In the genomic region with DNA sequence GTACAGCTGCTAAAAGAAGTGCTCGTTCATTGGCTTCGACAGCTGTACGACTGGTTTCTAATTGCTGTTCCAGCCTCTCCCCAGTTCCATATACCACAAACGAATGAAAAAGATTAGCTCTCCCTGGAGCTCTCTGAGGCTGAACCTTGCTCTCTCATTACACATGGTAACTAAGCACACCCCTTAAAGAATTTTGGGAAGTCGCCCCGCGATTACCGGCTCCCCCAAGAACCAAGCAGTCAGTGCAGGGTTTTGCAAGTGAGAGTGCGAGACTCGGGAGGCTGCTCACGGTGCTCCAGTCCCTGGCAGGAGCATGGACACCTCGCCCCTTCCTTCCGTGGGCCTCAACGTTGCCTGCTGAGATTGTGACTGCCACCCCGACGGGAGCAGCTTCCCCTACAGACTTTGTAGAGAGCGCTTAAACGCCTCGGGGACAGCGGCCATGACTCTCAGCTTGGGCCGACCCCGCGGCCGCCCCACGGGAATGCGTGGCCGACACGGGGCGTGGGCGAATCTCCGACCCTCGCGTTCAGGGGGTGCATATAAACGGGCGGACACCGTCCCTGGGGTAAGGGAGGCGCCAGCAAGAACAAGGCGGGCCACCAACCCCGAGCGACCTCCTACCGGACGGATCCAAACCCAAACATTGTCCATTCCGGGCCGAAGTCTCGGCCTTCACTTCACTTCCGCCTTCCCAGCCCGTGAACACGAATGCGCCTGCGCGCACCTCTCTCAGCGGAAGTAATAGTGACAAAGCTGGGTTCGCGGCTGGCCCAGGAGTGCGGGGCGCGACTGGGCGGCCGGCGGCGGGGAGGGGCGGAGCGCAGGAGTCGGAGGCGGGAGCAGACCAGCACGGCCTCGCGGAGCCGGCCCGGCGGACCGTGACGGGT, we compare ENCODE assay signal across 1 cellular context.
A peak's percentile ranks its signal among the peaks of the same experiment; 100 is the strongest.
TF ChIP-seq lines count a peak whose summit lies in the region.

A gene with protein sequence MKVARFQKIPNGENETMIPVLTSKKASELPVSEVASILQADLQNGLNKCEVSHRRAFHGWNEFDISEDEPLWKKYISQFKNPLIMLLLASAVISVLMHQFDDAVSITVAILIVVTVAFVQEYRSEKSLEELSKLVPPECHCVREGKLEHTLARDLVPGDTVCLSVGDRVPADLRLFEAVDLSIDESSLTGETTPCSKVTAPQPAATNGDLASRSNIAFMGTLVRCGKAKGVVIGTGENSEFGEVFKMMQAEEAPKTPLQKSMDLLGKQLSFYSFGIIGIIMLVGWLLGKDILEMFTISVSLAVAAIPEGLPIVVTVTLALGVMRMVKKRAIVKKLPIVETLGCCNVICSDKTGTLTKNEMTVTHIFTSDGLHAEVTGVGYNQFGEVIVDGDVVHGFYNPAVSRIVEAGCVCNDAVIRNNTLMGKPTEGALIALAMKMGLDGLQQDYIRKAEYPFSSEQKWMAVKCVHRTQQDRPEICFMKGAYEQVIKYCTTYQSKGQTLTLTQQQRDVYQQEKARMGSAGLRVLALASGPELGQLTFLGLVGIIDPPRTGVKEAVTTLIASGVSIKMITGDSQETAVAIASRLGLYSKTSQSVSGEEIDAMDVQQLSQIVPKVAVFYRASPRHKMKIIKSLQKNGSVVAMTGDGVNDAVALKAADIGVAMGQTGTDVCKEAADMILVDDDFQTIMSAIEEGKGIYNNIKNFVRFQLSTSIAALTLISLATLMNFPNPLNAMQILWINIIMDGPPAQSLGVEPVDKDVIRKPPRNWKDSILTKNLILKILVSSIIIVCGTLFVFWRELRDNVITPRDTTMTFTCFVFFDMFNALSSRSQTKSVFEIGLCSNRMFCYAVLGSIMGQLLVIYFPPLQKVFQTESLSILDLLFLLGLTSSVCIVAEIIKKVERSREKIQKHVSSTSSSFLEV (plus strand): TSS at position 845 of the 890 bp plus-strand sequence. CDS start 686 bp downstream, outside the sequence.

TF ChIP-seq in K562, 482 proteins besides CTCF, POLR2A, EP300 and RAD21 (continued from another document and continues in another):
- TF ChIP-seq ETV1 (tag; conservative IDR thresholded peaks at IDR 0.05; ENCODE audit: low read depth) (peak; percentile 71), ELF1 (tag; IDR thresholded peaks at IDR 0.05) (peak; percentile 91), ZNF212 (CRISPR knock-in tag; IDR thresholded peaks at IDR 0.05) (no peak), ZNF830 (CRISPR knock-in tag; IDR thresholded peaks at IDR 0.05) (no peak), KLF16 (IDR thresholded peaks at IDR 0.05) (no peak), SIRT6 (IDR thresholded peaks at IDR 0.05; ENCODE audit: low read depth, low read length) (no peak), FOXA1 (IDR thresholded peaks at IDR 0.05; ENCODE audit: borderline replicate concordance) (no peak), RBFOX2 (IDR thresholded peaks at IDR 0.05; ENCODE audit: low read depth, low read length) (peak; percentile 94), ZNF316 (IDR thresholded peaks at IDR 0.05) (no peak), KAT2B (IDR thresholded peaks at IDR 0.05; ENCODE audit: low read depth, low read length) (no peak), MEIS2 (IDR thresholded peaks at IDR 0.05; ENCODE audit: partially characterized antibody) (peak; percentile 26), HDGF (IDR thresholded peaks at IDR 0.05) (no peak), TRIM24 (IDR thresholded peaks at IDR 0.05) (no peak), MEF2D (tag; conservative IDR thresholded peaks at IDR 0.05; ENCODE audit: low read depth) (no peak)
- TF ChIP-seq, protein P1, sequence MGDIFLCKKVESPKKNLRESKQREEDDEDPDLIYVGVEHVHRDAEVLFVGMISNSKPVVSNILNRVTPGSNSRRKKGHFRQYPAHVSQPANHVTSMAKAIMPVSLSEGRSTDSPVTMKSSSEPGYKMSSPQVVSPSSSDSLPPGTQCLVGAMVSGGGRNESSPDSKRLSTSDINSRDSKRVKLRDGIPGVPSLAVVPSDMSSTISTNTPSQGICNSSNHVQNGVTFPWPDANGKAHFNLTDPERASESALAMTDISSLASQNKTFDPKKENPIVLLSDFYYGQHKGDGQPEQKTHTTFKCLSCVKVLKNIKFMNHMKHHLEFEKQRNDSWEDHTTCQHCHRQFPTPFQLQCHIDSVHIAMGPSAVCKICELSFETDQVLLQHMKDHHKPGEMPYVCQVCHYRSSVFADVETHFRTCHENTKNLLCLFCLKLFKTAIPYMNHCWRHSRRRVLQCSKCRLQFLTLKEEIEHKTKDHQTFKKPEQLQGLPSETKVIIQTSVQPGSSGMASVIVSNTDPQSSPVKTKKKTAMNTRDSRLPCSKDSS (IDR thresholded peaks at IDR 0.05; ENCODE audit: low read depth, partially characterized antibody) = no peak
- TF ChIP-seq, protein P2, sequence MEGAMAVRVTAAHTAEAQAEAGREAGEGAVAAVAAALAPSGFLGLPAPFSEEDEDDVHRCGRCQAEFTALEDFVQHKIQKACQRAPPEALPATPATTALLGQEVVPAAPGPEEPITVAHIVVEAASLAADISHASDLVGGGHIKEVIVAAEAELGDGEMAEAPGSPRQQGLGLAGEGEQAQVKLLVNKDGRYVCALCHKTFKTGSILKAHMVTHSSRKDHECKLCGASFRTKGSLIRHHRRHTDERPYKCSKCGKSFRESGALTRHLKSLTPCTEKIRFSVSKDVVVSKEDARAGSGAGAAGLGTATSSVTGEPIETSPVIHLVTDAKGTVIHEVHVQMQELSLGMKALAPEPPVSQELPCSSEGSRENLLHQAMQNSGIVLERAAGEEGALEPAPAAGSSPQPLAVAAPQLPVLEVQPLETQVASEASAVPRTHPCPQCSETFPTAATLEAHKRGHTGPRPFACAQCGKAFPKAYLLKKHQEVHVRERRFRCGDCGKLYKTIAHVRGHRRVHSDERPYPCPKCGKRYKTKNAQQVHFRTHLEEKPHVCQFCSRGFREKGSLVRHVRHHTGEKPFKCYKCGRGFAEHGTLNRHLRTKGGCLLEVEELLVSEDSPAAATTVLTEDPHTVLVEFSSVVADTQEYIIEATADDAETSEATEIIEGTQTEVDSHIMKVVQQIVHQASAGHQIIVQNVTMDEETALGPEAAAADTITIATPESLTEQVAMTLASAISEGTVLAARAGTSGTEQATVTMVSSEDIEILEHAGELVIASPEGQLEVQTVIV (CRISPR knock-in tag; IDR thresholded peaks at IDR 0.05; ENCODE audit: borderline replicate concordance) = no peak
- TF ChIP-seq, protein P3, sequence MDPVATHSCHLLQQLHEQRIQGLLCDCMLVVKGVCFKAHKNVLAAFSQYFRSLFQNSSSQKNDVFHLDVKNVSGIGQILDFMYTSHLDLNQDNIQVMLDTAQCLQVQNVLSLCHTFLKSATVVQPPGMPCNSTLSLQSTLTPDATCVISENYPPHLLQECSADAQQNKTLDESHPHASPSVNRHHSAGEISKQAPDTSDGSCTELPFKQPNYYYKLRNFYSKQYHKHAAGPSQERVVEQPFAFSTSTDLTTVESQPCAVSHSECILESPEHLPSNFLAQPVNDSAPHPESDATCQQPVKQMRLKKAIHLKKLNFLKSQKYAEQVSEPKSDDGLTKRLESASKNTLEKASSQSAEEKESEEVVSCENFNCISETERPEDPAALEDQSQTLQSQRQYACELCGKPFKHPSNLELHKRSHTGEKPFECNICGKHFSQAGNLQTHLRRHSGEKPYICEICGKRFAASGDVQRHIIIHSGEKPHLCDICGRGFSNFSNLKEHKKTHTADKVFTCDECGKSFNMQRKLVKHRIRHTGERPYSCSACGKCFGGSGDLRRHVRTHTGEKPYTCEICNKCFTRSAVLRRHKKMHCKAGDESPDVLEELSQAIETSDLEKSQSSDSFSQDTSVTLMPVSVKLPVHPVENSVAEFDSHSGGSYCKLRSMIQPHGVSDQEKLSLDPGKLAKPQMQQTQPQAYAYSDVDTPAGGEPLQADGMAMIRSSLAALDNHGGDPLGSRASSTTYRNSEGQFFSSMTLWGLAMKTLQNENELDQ (CRISPR knock-in tag; IDR thresholded peaks at IDR 0.05; ENCODE audit: borderline replicate concordance) = 0 out of 2 replicates have a peak, but pooled peaks have one; percentile 29
- TF ChIP-seq, protein P4, sequence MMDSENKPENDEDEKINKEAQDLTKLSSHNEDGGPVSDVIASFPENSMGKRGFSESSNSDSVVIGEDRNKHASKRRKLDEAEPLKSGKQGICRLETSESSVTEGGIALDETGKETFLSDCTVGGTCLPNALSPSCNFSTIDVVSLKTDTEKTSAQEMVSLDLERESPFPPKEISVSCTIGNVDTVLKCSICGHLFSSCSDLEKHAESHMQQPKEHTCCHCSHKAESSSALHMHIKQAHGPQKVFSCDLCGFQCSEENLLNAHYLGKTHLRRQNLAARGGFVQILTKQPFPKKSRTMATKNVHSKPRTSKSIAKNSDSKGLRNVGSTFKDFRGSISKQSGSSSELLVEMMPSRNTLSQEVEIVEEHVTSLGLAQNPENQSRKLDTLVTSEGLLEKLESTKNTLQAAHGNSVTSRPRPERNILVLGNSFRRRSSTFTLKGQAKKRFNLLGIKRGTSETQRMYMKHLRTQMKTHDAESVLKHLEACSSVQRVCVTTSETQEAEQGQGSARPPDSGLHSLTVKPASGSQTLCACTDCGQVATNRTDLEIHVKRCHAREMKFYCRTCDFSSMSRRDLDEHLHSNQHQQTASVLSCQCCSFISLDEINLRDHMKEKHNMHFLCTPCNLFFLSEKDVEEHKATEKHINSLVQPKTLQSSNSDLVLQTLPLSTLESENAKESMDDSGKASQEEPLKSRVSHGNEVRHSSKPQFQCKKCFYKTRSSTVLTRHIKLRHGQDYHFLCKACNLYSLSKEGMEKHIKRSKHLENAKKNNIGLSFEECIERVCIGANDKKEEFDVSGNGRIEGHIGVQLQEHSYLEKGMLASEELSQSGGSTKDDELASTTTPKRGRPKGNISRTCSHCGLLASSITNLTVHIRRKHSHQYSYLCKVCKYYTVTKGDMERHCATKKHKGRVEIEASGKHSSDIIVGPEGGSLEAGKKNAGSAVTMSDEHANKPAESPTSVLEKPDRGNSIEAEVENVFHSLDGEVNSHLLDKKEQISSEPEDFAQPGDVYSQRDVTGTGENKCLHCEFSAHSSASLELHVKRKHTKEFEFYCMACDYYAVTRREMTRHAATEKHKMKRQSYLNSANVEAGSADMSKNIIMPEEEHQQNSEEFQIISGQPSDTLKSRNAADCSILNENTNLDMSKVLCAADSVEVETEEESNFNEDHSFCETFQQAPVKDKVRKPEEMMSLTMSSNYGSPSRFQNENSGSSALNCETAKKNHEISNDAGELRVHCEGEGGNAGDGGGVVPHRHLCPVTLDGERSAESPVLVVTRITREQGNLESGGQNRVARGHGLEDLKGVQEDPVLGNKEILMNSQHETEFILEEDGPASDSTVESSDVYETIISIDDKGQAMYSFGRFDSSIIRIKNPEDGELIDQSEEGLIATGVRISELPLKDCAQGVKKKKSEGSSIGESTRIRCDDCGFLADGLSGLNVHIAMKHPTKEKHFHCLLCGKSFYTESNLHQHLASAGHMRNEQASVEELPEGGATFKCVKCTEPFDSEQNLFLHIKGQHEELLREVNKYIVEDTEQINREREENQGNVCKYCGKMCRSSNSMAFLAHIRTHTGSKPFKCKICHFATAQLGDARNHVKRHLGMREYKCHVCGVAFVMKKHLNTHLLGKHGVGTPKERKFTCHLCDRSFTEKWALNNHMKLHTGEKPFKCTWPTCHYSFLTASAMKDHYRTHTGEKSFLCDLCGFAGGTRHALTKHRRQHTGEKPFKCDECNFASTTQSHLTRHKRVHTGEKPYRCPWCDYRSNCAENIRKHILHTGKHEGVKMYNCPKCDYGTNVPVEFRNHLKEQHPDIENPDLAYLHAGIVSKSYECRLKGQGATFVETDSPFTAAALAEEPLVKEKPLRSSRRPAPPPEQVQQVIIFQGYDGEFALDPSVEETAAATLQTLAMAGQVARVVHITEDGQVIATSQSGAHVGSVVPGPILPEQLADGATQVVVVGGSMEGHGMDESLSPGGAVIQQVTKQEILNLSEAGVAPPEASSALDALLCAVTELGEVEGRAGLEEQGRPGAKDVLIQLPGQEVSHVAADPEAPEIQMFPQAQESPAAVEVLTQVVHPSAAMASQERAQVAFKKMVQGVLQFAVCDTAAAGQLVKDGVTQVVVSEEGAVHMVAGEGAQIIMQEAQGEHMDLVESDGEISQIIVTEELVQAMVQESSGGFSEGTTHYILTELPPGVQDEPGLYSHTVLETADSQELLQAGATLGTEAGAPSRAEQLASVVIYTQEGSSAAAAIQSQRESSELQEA (IDR thresholded peaks at IDR 0.05; ENCODE audit: low read depth) = no peak
- TF ChIP-seq, protein P5, sequence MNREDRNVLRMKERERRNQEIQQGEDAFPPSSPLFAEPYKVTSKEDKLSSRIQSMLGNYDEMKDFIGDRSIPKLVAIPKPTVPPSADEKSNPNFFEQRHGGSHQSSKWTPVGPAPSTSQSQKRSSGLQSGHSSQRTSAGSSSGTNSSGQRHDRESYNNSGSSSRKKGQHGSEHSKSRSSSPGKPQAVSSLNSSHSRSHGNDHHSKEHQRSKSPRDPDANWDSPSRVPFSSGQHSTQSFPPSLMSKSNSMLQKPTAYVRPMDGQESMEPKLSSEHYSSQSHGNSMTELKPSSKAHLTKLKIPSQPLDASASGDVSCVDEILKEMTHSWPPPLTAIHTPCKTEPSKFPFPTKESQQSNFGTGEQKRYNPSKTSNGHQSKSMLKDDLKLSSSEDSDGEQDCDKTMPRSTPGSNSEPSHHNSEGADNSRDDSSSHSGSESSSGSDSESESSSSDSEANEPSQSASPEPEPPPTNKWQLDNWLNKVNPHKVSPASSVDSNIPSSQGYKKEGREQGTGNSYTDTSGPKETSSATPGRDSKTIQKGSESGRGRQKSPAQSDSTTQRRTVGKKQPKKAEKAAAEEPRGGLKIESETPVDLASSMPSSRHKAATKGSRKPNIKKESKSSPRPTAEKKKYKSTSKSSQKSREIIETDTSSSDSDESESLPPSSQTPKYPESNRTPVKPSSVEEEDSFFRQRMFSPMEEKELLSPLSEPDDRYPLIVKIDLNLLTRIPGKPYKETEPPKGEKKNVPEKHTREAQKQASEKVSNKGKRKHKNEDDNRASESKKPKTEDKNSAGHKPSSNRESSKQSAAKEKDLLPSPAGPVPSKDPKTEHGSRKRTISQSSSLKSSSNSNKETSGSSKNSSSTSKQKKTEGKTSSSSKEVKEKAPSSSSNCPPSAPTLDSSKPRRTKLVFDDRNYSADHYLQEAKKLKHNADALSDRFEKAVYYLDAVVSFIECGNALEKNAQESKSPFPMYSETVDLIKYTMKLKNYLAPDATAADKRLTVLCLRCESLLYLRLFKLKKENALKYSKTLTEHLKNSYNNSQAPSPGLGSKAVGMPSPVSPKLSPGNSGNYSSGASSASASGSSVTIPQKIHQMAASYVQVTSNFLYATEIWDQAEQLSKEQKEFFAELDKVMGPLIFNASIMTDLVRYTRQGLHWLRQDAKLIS (CRISPR knock-in tag; IDR thresholded peaks at IDR 0.05) = peak; percentile 72; the same call in 1 of the 2 replicates
- TF ChIP-seq, protein P6, sequence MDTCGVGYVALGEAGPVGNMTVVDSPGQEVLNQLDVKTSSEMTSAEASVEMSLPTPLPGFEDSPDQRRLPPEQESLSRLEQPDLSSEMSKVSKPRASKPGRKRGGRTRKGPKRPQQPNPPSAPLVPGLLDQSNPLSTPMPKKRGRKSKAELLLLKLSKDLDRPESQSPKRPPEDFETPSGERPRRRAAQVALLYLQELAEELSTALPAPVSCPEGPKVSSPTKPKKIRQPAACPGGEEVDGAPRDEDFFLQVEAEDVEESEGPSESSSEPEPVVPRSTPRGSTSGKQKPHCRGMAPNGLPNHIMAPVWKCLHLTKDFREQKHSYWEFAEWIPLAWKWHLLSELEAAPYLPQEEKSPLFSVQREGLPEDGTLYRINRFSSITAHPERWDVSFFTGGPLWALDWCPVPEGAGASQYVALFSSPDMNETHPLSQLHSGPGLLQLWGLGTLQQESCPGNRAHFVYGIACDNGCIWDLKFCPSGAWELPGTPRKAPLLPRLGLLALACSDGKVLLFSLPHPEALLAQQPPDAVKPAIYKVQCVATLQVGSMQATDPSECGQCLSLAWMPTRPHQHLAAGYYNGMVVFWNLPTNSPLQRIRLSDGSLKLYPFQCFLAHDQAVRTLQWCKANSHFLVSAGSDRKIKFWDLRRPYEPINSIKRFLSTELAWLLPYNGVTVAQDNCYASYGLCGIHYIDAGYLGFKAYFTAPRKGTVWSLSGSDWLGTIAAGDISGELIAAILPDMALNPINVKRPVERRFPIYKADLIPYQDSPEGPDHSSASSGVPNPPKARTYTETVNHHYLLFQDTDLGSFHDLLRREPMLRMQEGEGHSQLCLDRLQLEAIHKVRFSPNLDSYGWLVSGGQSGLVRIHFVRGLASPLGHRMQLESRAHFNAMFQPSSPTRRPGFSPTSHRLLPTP (IDR thresholded peaks at IDR 0.05; ENCODE audit: borderline replicate concordance, extremely low read depth, insufficient read length) = no peak
